In genomic region chr5:119117237-119117636, GRCh38 we compare ENCODE assay signal across 9 cellular contexts.
"Had no signal": no experiment of that assay in that cellular context is flagged by ENCODE, and none has a peak within 500 bp of the region (broad histone marks: within the 10 kb centered on the region; RNA-seq: fewer than 3 reads in every experiment).

No MANE protein-coding gene starts in this region.

- DNase-seq: activated CD8-positive, alpha-beta memory T cell treated with anti-CD3 and anti-CD28 coated beads for 24 hours; effector CD8-positive, alpha-beta T cell; left lung; stimulated activated CD4-positive, alpha-beta T cell treated with anti-CD3 and anti-CD28 coated beads, Interleukin-12 subunit alpha, Interleukin-12 subunit beta, amount 100 ng/mL, for 4 hours; stomach; SW 1271 had no signal

- ATAC-seq: gastroesophageal sphincter, left lung had no signal

- H3K9me3 ChIP-seq: gastroesophageal sphincter, left lung, stomach had no signal

- H3K27ac ChIP-seq: coronary artery, epithelial cell of prostate, gastroesophageal sphincter, left lung, stomach had no signal

- H3K4me3 ChIP-seq: coronary artery, gastroesophageal sphincter, left lung, stomach had no signal

- H3K27me3 ChIP-seq: gastroesophageal sphincter, left lung, stomach had no signal

- H3K4me1 ChIP-seq: gastroesophageal sphincter, left lung, stomach had no signal
